8 cellular contexts compared by ENCODE assay signal in genomic region chr14:24215495-24216344, GRCh38. TPM values are rescaled to one million over a fixed set of nuclear protein-coding genes. Genes with fewer than 3 reads are reported as not detected.
A peak's percentile ranks its signal among the peaks of the same experiment; 100 is the strongest.
DNase-seq lines count a peak whose midpoint lies in the region; ATAC-seq, FAIRE-seq and TF ChIP-seq lines count a peak whose summit lies in the region.

MDP1 (minus strand) TSS chr14:24216066; CDS start chr14:24215955, 111 bp downstream.

- H3K27ac ChIP-seq in foreskin keratinocyte, result no peak within 1 kb of the TSS
- H3K27ac ChIP-seq in neutrophil, result peak within 1 kb of the TSS; percentile 97
- H3K27ac ChIP-seq in substantia nigra (ENCODE audit: low read depth, low read length, poor library complexity, severe bottlenecking), result peak within 1 kb of the TSS; percentile 91

- H3K36me3 ChIP-seq in H7 (replicated peaks; ENCODE audit: control insufficient read depth, insufficient read depth, low read length) (peaks cover 3% of the 10 kb centered on the region), Loucy (ENCODE audit: insufficient read depth, low read length) (no peaks in the 10 kb centered on the region; the same call in 1 of the 2 replicates), neutrophil (peaks cover 13% of the 10 kb centered on the region)

- peak within 1 kb of the TSS; percentile 78 for H3K4me2 ChIP-seq in Loucy (ENCODE audit: low read depth, low read length, poor library complexity, severe bottlenecking)

- H3K27me3 ChIP-seq in H7 (ENCODE audit: control insufficient read depth, insufficient read depth, low read length) (no peaks in the 10 kb centered on the region), Loucy (ENCODE audit: insufficient read depth, low read length, poor library complexity, severe bottlenecking) (no peaks in the 10 kb centered on the region), foreskin keratinocyte (no peaks in the 10 kb centered on the region), neutrophil (no peaks in the 10 kb centered on the region)

- ATAC-seq in foreskin keratinocyte, result peak; percentile 59

- H3K4me1 ChIP-seq in Loucy (ENCODE audit: insufficient read depth, low read length, poor library complexity, severe bottlenecking) (peaks cover 29% of the 10 kb centered on the region), foreskin keratinocyte (no peaks in the 10 kb centered on the region), neutrophil (ENCODE audit: control insufficient read depth in 1 of 2, insufficient read depth in 1 of 2, low read depth in 1 of 2, low read length in 1 of 2) (peaks cover 31 to 35% of the 10 kb centered on the region in 2 experiments)

- FAIRE-seq in G401.6 (lab: Jason Lieb, UNC), result peak; percentile 60

- no peaks in the 10 kb centered on the region for H3K9me2 ChIP-seq in Loucy (replicated peaks; ENCODE audit: low read depth, low read length)

- TF ChIP-seq CTCF in Loucy (conservative IDR thresholded peaks at IDR 0.05; ENCODE audit: low read length), result peak; percentile 78
- TF ChIP-seq CTCF in foreskin keratinocyte (conservative IDR thresholded peaks at IDR 0.05), result peak; percentile 89
- TF ChIP-seq CTCF in neutrophil (IDR thresholded peaks at IDR 0.05), result peak; percentile 83

- peak within 1 kb of the TSS; percentile 95 for H3K9ac ChIP-seq in Loucy (ENCODE audit: low read depth, low read length, poor library complexity, severe bottlenecking)

- DNase-seq in H7 (peak; percentile 93), SHP77 treated with DMSO at 0.1 percent for 48 hours (lab: John Stamatoyannopoulos, UW) (peak; percentile 88), activated gamma-delta T cell (lab: John Stamatoyannopoulos, UW) (peak; percentile 61), foreskin keratinocyte (peak in 1 of 2 donors; percentile 78), substantia nigra (lab: John Stamatoyannopoulos, UW) (peak; percentile 17 to 88 (median 76))

- H4K20me1 ChIP-seq in Loucy (ENCODE audit: insufficient read depth, low read length, poor library complexity, severe bottlenecking), result no peaks in the 10 kb centered on the region

- peaks cover 9% of the 10 kb centered on the region; the same call in 1 of the 2 replicates for H3F3A ChIP-seq in Loucy (ENCODE audit: low read depth)

- H2AFZ ChIP-seq in Loucy (ENCODE audit: low read length), result peak within 1 kb of the TSS; percentile 96

- H3K79me2 ChIP-seq in Loucy (ENCODE audit: insufficient read depth, low read length), result peaks cover 32% of the 10 kb centered on the region

- H3K9me3 ChIP-seq in Loucy (ENCODE audit: insufficient read depth, low read depth, low read length), result no peaks in the 10 kb centered on the region
- H3K9me3 ChIP-seq in neutrophil, result no peaks in the 10 kb centered on the region

- peak within 1 kb of the TSS; percentile 74 for H3K4me3 ChIP-seq in H7 (ENCODE audit: insufficient read depth, low read depth, low read length)
- H3K4me3 ChIP-seq in Loucy (ENCODE audit: low read length, poor library complexity, severe bottlenecking), result peak within 1 kb of the TSS; percentile 99
- peak within 1 kb of the TSS; percentile 82 to 98 for H3K4me3 ChIP-seq in neutrophil (ENCODE audit: low read depth in 1 of 2, low read length in 1 of 2)

RNA-seq across cellular contexts. Expression of gene MDP1, which starts in this region (rescaled TPM):
- total RNA-seq in H7 (2014; rRNA removed; shearing (Covaris generic)), result 18.6 and 23.6 TPM in 2 replicates
- 7.8 and 11.0 TPM in 2 replicates for total RNA-seq in foreskin keratinocyte
- polyA plus RNA-seq in foreskin keratinocyte, result 11.6 and 14.1 TPM in 2 replicates
